Comparison of ENCODE assay signal across 8 cellular contexts in genomic region chr13:75258159-75258782, GRCh38.
DNase-seq lines count a peak whose midpoint lies in the region; ATAC-seq and TF ChIP-seq lines count a peak whose summit lies in the region.

No MANE protein-coding gene starts in this region.

- DNase-seq in DMS 273 (lab: John Stamatoyannopoulos, UW; ENCODE audit: unreplicated experiment) (peak; percentile 55), DMS 273 treated with DMSO at 0.1 percent for 48 hours (lab: John Stamatoyannopoulos, UW) (no peak), OCI-M2 (lab: John Stamatoyannopoulos, UW; ENCODE audit: unreplicated experiment) (peak; percentile 22), esophagus squamous epithelium (lab: John Stamatoyannopoulos, UW) (no peak), prostate gland (ENCODE audit: low spot score) (no peak)
- DNase-seq in activated T-cell treated with anti-CD3 and anti-CD28 coated beads, Interleukin-2, amount 50 U/mL, for 48 hours = no peak

- intact Hi-C loops in esophagus squamous epithelium (cut with DNase I) = no loop called here
- intact Hi-C loops in prostate gland (cut with DNase I) = no loop called here

- 71 to 80% methylated on average over 3 of the region's 3 CpGs for WGBS in esophagus squamous epithelium, 2 donors
- 69% methylated on average over 3 of the region's 3 CpGs for WGBS in prostate gland

- H3K4me3 ChIP-seq in esophagus squamous epithelium (no peak overlapping the region), prostate gland (no peak overlapping the region)

- TF ChIP-seq POLR2A in esophagus squamous epithelium (IDR thresholded peaks at IDR 0.05) = no peak
- no peak for TF ChIP-seq POLR2A in prostate gland (IDR thresholded peaks at IDR 0.05)

- H3K9me3 ChIP-seq in esophagus squamous epithelium (no peaks in the 10 kb centered on the region), prostate gland (no peaks in the 10 kb centered on the region)

- peak; percentile 69 for ATAC-seq in HG03432 (IDR thresholded peaks at IDR 0.05; ENCODE audit: unreplicated experiment)
- ATAC-seq in GM19023 (IDR thresholded peaks at IDR 0.05; ENCODE audit: unreplicated experiment) = no peak

- H3K4me1 ChIP-seq in esophagus squamous epithelium (no peaks in the 10 kb centered on the region), prostate gland (replicated peaks) (no peaks in the 10 kb centered on the region)

- no peaks in the 10 kb centered on the region for H3K27me3 ChIP-seq in esophagus squamous epithelium
- H3K27me3 ChIP-seq in prostate gland (replicated peaks; ENCODE audit: insufficient read depth) = no peaks in the 10 kb centered on the region

- no peak overlapping the region for H3K27ac ChIP-seq in esophagus squamous epithelium
- no peak overlapping the region for H3K27ac ChIP-seq in prostate gland

- TF ChIP-seq CTCF in esophagus squamous epithelium (IDR thresholded peaks at IDR 0.05) (peak in 4 of 6 experiments; percentile 28 to 64 (median 42)), prostate gland (IDR thresholded peaks at IDR 0.05) (peak in 3 of 4 experiments; percentile 37 to 74 (median 65))

- H3K36me3 ChIP-seq in esophagus squamous epithelium (no peaks in the 10 kb centered on the region), prostate gland (no peaks in the 10 kb centered on the region)

Comparison
In these comparisons a context has a peak if more than half of its experiments do, and no peak if none do; other contexts are left out.
1. DNase-seq: peak in DMS 273 (single experiment) and OCI-M2 (single experiment); none in DMS 273 treated with DMSO at 0.1 percent for 48 hours (single experiment), esophagus squamous epithelium (single experiment), prostate gland (single experiment) and activated T-cell treated with anti-CD3 and anti-CD28 coated beads, Interleukin-2, amount 50 U/mL, for 48 hours (0 of 2).